In genomic region chr3:56800373-56801150, GRCh38 we compare ENCODE assay signal across 8 cellular contexts. TPM values are rescaled to one million over a fixed set of nuclear protein-coding genes. Genes with fewer than 3 reads are reported as not detected.
DNase-seq lines count a peak whose midpoint lies in the region; ATAC-seq and TF ChIP-seq lines count a peak whose summit lies in the region.

No MANE protein-coding gene starts in this region.

- H3K27ac ChIP-seq in ascending aorta (no peak overlapping the region), layer of hippocampus (ENCODE audit: low read depth, low read length) (peak overlapping the region; percentile 35)

- intact Hi-C loops in ascending aorta (cut with DNase I) = loop anchor here (2.0 to 5.0 kb wide), 2 partner anchors 118 to 188 kb away; partner anchors contain the start of gene TASOR

- H3K4me1 ChIP-seq in ascending aorta = peaks cover 0 to 9% of the 10 kb centered on the region in 2 donors

- peak; percentile 34 for ATAC-seq in GM21723 (IDR thresholded peaks at IDR 0.05; ENCODE audit: unreplicated experiment)
- no peak for ATAC-seq in GM19452 (IDR thresholded peaks at IDR 0.05; ENCODE audit: unreplicated experiment)

- H3K36me3 ChIP-seq in ascending aorta = no peaks in the 10 kb centered on the region

- peak overlapping the region; percentile 55 to 85 for H3K4me3 ChIP-seq in ascending aorta

- TF ChIP-seq CTCF in ascending aorta (IDR thresholded peaks at IDR 0.05) = no peak

- DNase-seq in T follicular helper cell (ENCODE audit: low read depth) = peak; percentile 67
- DNase-seq in ascending aorta (ENCODE audit: low spot score in 2 of 2) = no peak
- DNase-seq in stimulated activated CD4-positive, alpha-beta T cell treated with anti-CD3 and anti-CD28 coated beads, Interleukin-4, amount 100 ng/mL, for 4 hours = peak; percentile 59 to 90
- DNase-seq in islet precursor cell = no peak
- DNase-seq in Kasumi-1 (lab: John Stamatoyannopoulos, UW) = no peak

- H3K9me3 ChIP-seq in ascending aorta = no peaks in the 10 kb centered on the region

- H3K27me3 ChIP-seq in ascending aorta (no peaks in the 10 kb centered on the region), layer of hippocampus (ENCODE audit: control insufficient read depth, insufficient read depth, low read length) (no peaks in the 10 kb centered on the region)

RNA-seq across cellular contexts. Expression of gene ARHGEF3, which starts 1.2 kb away (rescaled TPM):
- 16.8 TPM for total RNA-seq in ascending aorta

Comparison
In these comparisons a context has a peak if more than half of its experiments do, and no peak if none do; other contexts are left out.
1. DNase-seq: peak in T follicular helper cell (single experiment) and stimulated activated CD4-positive, alpha-beta T cell treated with anti-CD3 and anti-CD28 coated beads, Interleukin-4, amount 100 ng/mL, for 4 hours (2 of 2); none in ascending aorta (0 of 2), islet precursor cell (single experiment) and Kasumi-1 (0 of 2).